In genomic region chr4:16627999-16628398, GRCh38 we compare ENCODE assay signal across 13 cellular contexts.
DNase-seq lines count a peak whose midpoint lies in the region; ATAC-seq and TF ChIP-seq lines count a peak whose summit lies in the region.
"Had no signal": no experiment of that assay in that cellular context is flagged by ENCODE, and none has a peak within 500 bp of the region (broad histone marks: within the 10 kb centered on the region; RNA-seq: fewer than 3 reads in every experiment).

No MANE protein-coding gene starts in this region.

- TF ChIP-seq POLR2A in gastroesophageal sphincter (IDR thresholded peaks at IDR 0.05) (no peak), uterus (IDR thresholded peaks at IDR 0.05) (no peak)

- no peak overlapping the region for H3K4me3 ChIP-seq in brain microvascular endothelial cell (ENCODE audit: low read depth, low read length)
- no peak overlapping the region for H3K4me3 ChIP-seq in gastroesophageal sphincter
- no peak overlapping the region for H3K4me3 ChIP-seq in uterus

- H3K9me3 ChIP-seq in gastroesophageal sphincter (no peaks in the 10 kb centered on the region), uterus (no peaks in the 10 kb centered on the region)

- H3K36me3 ChIP-seq in brain microvascular endothelial cell (replicated peaks) = no peaks in the 10 kb centered on the region
- no peaks in the 10 kb centered on the region for H3K36me3 ChIP-seq in gastroesophageal sphincter
- H3K36me3 ChIP-seq in uterus = no peaks in the 10 kb centered on the region

- H3K27me3 ChIP-seq in brain microvascular endothelial cell (replicated peaks) (no peaks in the 10 kb centered on the region), gastroesophageal sphincter (no peaks in the 10 kb centered on the region), uterus (no peaks in the 10 kb centered on the region)

- no peaks in the 10 kb centered on the region for H3K9me3 Mint-ChIP-seq in stimulated activated memory B cell treated with anti-CD40 and anti-IgM and Interleukin-4, amounts not matched to agents 10 μg/mL and 1 μg/mL and 100 μg/mL, for 72 hours

- H3K4me1 ChIP-seq in gastroesophageal sphincter (no peaks in the 10 kb centered on the region), uterus (peaks cover 0 to 19% of the 10 kb centered on the region in 2 donors)

- peak; percentile 63 for ATAC-seq in gastroesophageal sphincter
- ATAC-seq in stimulated activated memory B cell treated with anti-CD40 and anti-IgM and Interleukin-4, amounts not matched to agents 10 μg/mL and 1 μg/mL and 100 μg/mL, for 72 hours = no peak

- peak overlapping the region; percentile 86 for H3K27ac ChIP-seq in brain microvascular endothelial cell
- peak overlapping the region in 1 of 4 donors; percentile 5 for H3K27ac ChIP-seq in gastroesophageal sphincter
- peak overlapping the region; percentile 74 to 76 for H3K27ac ChIP-seq in uterus

- no peaks in the 10 kb centered on the region for H3K36me3 Mint-ChIP-seq in stimulated activated memory B cell treated with anti-CD40 and anti-IgM and Interleukin-4, amounts not matched to agents 10 μg/mL and 1 μg/mL and 100 μg/mL, for 72 hours

- no peak overlapping the region for H3K27ac Mint-ChIP-seq in stimulated activated memory B cell treated with anti-CD40 and anti-IgM and Interleukin-4, amounts not matched to agents 10 μg/mL and 1 μg/mL and 100 μg/mL, for 72 hours
- H3K27ac Mint-ChIP-seq: activated B cell treated with CpG ODN at 0.5 μM for 24 hours, brain had no signal

- TF ChIP-seq EP300 in gastroesophageal sphincter (IDR thresholded peaks at IDR 0.05) = no peak

- DNase-seq in HS-5 (ENCODE audit: low read depth) (peak; percentile 88), brain microvascular endothelial cell (peak; percentile 60), uterus (no peak), NCI-H187 (lab: John Stamatoyannopoulos, UW) (no peak), DMS53 treated with DMSO at 0.1 percent for 48 hours (lab: John Stamatoyannopoulos, UW; ENCODE audit: unreplicated experiment) (no peak), inferior parietal cortex (ENCODE audit: extremely low spot score) (no peak)
- DNase-seq: activated B cell treated with CpG ODN at 0.5 μM for 24 hours; activated T-cell treated with anti-CD3 and anti-CD28 coated beads, Interleukin-2, amount 50 U/mL, for 1 hour; erythroblast; NCI-H1092 treated with DMSO at 0.1 percent for 48 hours had no signal

- no peak overlapping the region for H3K4me3 Mint-ChIP-seq in stimulated activated memory B cell treated with anti-CD40 and anti-IgM and Interleukin-4, amounts not matched to agents 10 μg/mL and 1 μg/mL and 100 μg/mL, for 72 hours
- H3K4me3 Mint-ChIP-seq: activated B cell treated with CpG ODN at 0.5 μM for 24 hours, brain had no signal

- 57 to 91% methylated on average over 3 to 5 of the region's 6 CpGs for WGBS in gastroesophageal sphincter (ENCODE audit: low coverage in 1 of 2), 2 donors

- no peaks in the 10 kb centered on the region for H3K27me3 Mint-ChIP-seq in stimulated activated memory B cell treated with anti-CD40 and anti-IgM and Interleukin-4, amounts not matched to agents 10 μg/mL and 1 μg/mL and 100 μg/mL, for 72 hours
- H3K27me3 Mint-ChIP-seq: activated B cell treated with CpG ODN at 0.5 μM for 24 hours had no signal

- intact Hi-C loops in uterus (cut with DNase I; ENCODE audit: low total_unique reads) = no loop called here

- TF ChIP-seq CTCF in brain microvascular endothelial cell (IDR thresholded peaks at IDR 0.05; ENCODE audit: low read depth, low read length, missing control alignments) (no peak), gastroesophageal sphincter (IDR thresholded peaks at IDR 0.05) (no peak), uterus (IDR thresholded peaks at IDR 0.05) (no peak)

- in situ Hi-C loops in brain microvascular endothelial cell (cut with HindIII; ENCODE audit: low pct_ligation_motif_present, low sequenced_read_pairs) = no loop called here

- no peaks in the 10 kb centered on the region for H3K4me1 Mint-ChIP-seq in stimulated activated memory B cell treated with anti-CD40 and anti-IgM and Interleukin-4, amounts not matched to agents 10 μg/mL and 1 μg/mL and 100 μg/mL, for 72 hours
- H3K4me1 Mint-ChIP-seq: activated B cell treated with CpG ODN at 0.5 μM for 24 hours had no signal

Comparison
In these comparisons a context has a peak if more than half of its experiments do, and no peak if none do; other contexts are left out.
1. DNase-seq: peak in HS-5 (single experiment) and brain microvascular endothelial cell (single experiment); none in uterus (0 of 2), NCI-H187 (0 of 2), DMS53 treated with DMSO at 0.1 percent for 48 hours (single experiment) and inferior parietal cortex (single experiment).